ENCODE assay signal across 29 cellular contexts in the genomic region with DNA sequence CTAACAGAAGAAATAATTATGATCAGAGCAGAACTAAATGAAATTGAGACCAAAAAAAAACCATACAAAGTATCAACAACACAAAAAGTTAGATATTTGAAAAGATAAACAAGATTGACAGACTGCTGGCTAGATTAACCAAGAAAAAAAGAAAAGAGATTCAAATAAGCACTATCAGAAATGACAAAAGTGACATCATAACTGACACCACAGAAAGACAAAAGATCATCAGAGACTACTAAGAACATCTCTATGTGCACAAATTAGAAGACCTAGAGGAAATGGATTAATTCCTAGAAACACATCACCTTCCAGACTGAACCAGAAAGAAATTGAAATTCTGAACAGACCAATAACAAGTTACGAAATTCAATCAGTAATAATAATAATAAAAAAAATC.
"Had no signal": no experiment of that assay in that cellular context is flagged by ENCODE, and none has a peak within 500 bp of the region (broad histone marks: within the 10 kb centered on the region; RNA-seq: fewer than 3 reads in every experiment).

No MANE protein-coding gene starts in this region.

- ATAC-seq: activated CD4-positive, alpha-beta T cell treated with anti-CD3 and anti-CD28 coated beads for 36 hours; activated CD8-positive, alpha-beta T cell treated with anti-CD3 and anti-CD28 coated beads for 36 hours; activated T-cell treated with anti-CD3 and anti-CD28 coated beads, Interleukin-2, amount 50 U/mL, for 4 hours; esophagus mucosa had no signal

- H3K36me3 ChIP-seq: brain microvascular endothelial cell had no signal

- H3K4me1 Mint-ChIP-seq: endodermal cell had no signal

- H3K27me3 ChIP-seq: brain microvascular endothelial cell, dorsolateral prefrontal cortex had no signal

- H3K27ac ChIP-seq: brain microvascular endothelial cell, coronary artery, dorsolateral prefrontal cortex had no signal

- H3K4me3 Mint-ChIP-seq: activated CD4-positive, alpha-beta T cell treated with anti-CD3 and anti-CD28 coated beads for 36 hours; activated CD4-positive, alpha-beta T cell treated with anti-CD3 and anti-CD28 coated beads, Interleukin-2, amount 10 ng/mL, durations not matched to agents 7 days and 5 days; activated CD8-positive, alpha-beta T cell treated with anti-CD3 and anti-CD28 coated beads for 36 hours; activated naive CD4-positive, alpha-beta T cell treated with anti-CD3 and anti-CD28 coated beads for 36 hours; activated naive CD4-positive, alpha-beta T cell treated with anti-CD3 and anti-CD28 coated beads, Interleukin-2, amount 50 U/mL, for 24 hours; activated T-cell treated with anti-CD3 and anti-CD28 coated beads, Interleukin-2, amount 50 U/mL, for 4 hours; activated T-helper 1 cell treated with anti-CD3 and anti-CD28 coated beads, Interleukin-12 subunit alpha, Interleukin-12 subunit beta, Interleukin-2, Interleukin-4 antibody, amounts not matched to agents 30 ng/mL and 10 ng/mL and 1 ng/mL, durations not matched to agents 14 hours and 24 hours and 36 hours; central memory CD8-positive, alpha-beta T cell; dendritic cell treated with granulocyte-macrophage colony-stimulating factor and Interleukin-4, amounts not matched to agents 40 ng/mL and 50 ng/mL, for 4 days; endodermal cell had no signal

- FAIRE-seq: astrocyte, bronchial epithelial cell, frontal cortex had no signal

- DNase-seq: activated CD4-positive, alpha-beta T cell treated with anti-CD3 and anti-CD28 coated beads for 36 hours; activated CD4-positive, alpha-beta T cell treated with anti-CD3 and anti-CD28 coated beads, Interleukin-2, amount 10 ng/mL, durations not matched to agents 7 days and 5 days; activated CD4-positive, alpha-beta T cell treated with anti-CD3 and anti-CD28 coated beads, Interleukin-2, amount 50 U/mL, for 48 hours; activated CD4-positive, CD25-positive, alpha-beta regulatory T cell; activated CD4-positive, CD25-positive, alpha-beta regulatory T cell treated with anti-CD3 and anti-CD28 coated beads, Interleukin-2, amount 50 U/mL, for 72 hours; activated CD8-positive, alpha-beta memory T cell treated with anti-CD3 and anti-CD28 coated beads for 24 hours; activated CD8-positive, alpha-beta T cell treated with anti-CD3 and anti-CD28 coated beads for 36 hours; activated effector memory CD4-positive, alpha-beta T cell treated with anti-CD3 and anti-CD28 coated beads, Interleukin-2, amount 50 U/mL, for 16 hours; activated naive CD4-positive, alpha-beta T cell treated with anti-CD3 and anti-CD28 coated beads for 36 hours; activated T-cell treated with anti-CD3 and anti-CD28 coated beads, Interleukin-2, amount 50 U/mL, for 4 hours; amniotic stem cell; anterior cingulate cortex; brain microvascular endothelial cell; dorsolateral prefrontal cortex; effector memory CD4-positive, alpha-beta T cell; endodermal cell; foreskin fibroblast; head of caudate nucleus; T-helper 2 cell had no signal

- H3K27ac Mint-ChIP-seq: activated CD4-positive, alpha-beta T cell treated with anti-CD3 and anti-CD28 coated beads for 36 hours; activated CD8-positive, alpha-beta T cell treated with anti-CD3 and anti-CD28 coated beads for 36 hours; activated naive CD4-positive, alpha-beta T cell treated with anti-CD3 and anti-CD28 coated beads for 36 hours; activated naive CD4-positive, alpha-beta T cell treated with anti-CD3 and anti-CD28 coated beads, Interleukin-2, amount 50 U/mL, for 24 hours; activated T-helper 1 cell treated with anti-CD3 and anti-CD28 coated beads, Interleukin-12 subunit alpha, Interleukin-12 subunit beta, Interleukin-2, Interleukin-4 antibody, amounts not matched to agents 30 ng/mL and 10 ng/mL and 1 ng/mL, durations not matched to agents 14 hours and 24 hours and 36 hours; activated T-helper 2 cell treated with anti-CD3 and anti-CD28 coated beads, Interferon-gamma antibody, Interleukin-2, Interleukin-4, amounts not matched to agents 10 μg/mL and 5 μg/mL and 100 μg/mL, durations not matched to agents 14 hours and 24 hours and 36 hours; dendritic cell treated with granulocyte-macrophage colony-stimulating factor and Interleukin-4, amounts not matched to agents 40 ng/mL and 50 ng/mL, for 4 days; endodermal cell had no signal

- H3K4me3 ChIP-seq: coronary artery, dorsolateral prefrontal cortex had no signal
